ENCODE assay signal across 19 cellular contexts in genomic region chr13:101401196-101401595, GRCh38. TPM values are rescaled to one million over a fixed set of nuclear protein-coding genes. Genes with fewer than 3 reads are reported as not detected.
DNase-seq lines count a peak whose midpoint lies in the region; ATAC-seq and TF ChIP-seq lines count a peak whose summit lies in the region.
"Had no signal": no experiment of that assay in that cellular context is flagged by ENCODE, and none has a peak within 500 bp of the region (broad histone marks: within the 10 kb centered on the region; RNA-seq: fewer than 3 reads in every experiment).

No MANE protein-coding gene starts in this region.

- peaks cover 48% of the 10 kb centered on the region for H3K4me1 ChIP-seq in GM23248 (ENCODE audit: insufficient read depth)
- peaks cover 6% of the 10 kb centered on the region for H3K4me1 ChIP-seq in smooth muscle cell (ENCODE audit: low read depth)
- H3K4me1 ChIP-seq: BLaER1 had no signal

- TF ChIP-seq CTCF in smooth muscle cell (IDR thresholded peaks at IDR 0.05; ENCODE audit: borderline replicate concordance, insufficient read depth, poor library complexity, severe bottlenecking) (no peak), omental fat pad (IDR thresholded peaks at IDR 0.05) (no peak), natural killer cell (IDR thresholded peaks at IDR 0.05) (no peak)

- H3K4me2 ChIP-seq in GM23248 (ENCODE audit: unreplicated experiment): peak overlapping the region; percentile 66
- peak overlapping the region; percentile 15 for H3K4me2 ChIP-seq in smooth muscle cell
- H3K4me2 ChIP-seq: BLaER1, GM23338 had no signal

- H3K27ac ChIP-seq in GM23248 (no peak overlapping the region), smooth muscle cell (ENCODE audit: low read depth) (no peak overlapping the region)
- H3K27ac ChIP-seq: BLaER1 had no signal

- H3K9me2 ChIP-seq in GM23248 (ENCODE audit: insufficient read depth): no peaks in the 10 kb centered on the region

- no peaks in the 10 kb centered on the region for H3K9me3 ChIP-seq in GM23248 (ENCODE audit: low read depth)
- no peaks in the 10 kb centered on the region for H3K9me3 ChIP-seq in smooth muscle cell (replicated peaks; ENCODE audit: low read depth)
- H3K9me3 ChIP-seq: BLaER1 had no signal

- no peak overlapping the region for H3K27ac Mint-ChIP-seq in natural killer cell
- H3K27ac Mint-ChIP-seq: CD14-positive monocyte; CD8-positive, alpha-beta T cell; GM23338 had no signal

- peak; percentile 67 for DNase-seq in EH (ENCODE audit: low read depth)
- DNase-seq in GM23248: peak; percentile 57
- DNase-seq in RPMI7951 (ENCODE audit: low read depth): peak; percentile 47
- no peak for DNase-seq in smooth muscle cell (lab: John Stamatoyannopoulos, UW; ENCODE audit: unreplicated experiment)
- DNase-seq in omental fat pad (ENCODE audit: low spot score): no peak
- DNase-seq in natural killer cell: no peak
- DNase-seq: 8988T; Calu3; CD8-positive, alpha-beta T cell; DMS79 treated with DMSO at 0.1 percent for 48 hours; GDM1; H7 had no signal

- no peaks in the 10 kb centered on the region for H3K4me1 Mint-ChIP-seq in natural killer cell
- H3K4me1 Mint-ChIP-seq: CD14-positive monocyte, IgD-negative memory B cell had no signal

- ATAC-seq in omental fat pad (ENCODE audit: low FRiP score): no peak
- no peak for ATAC-seq in natural killer cell
- no peak for ATAC-seq in HG03139 (IDR thresholded peaks at IDR 0.05; ENCODE audit: unreplicated experiment)
- ATAC-seq: CD8-positive, alpha-beta T cell; GM23338; HCT116; HepG2 had no signal

- WGBS in GM23248 (ENCODE audit: low coverage in 1 of 2, low lambda C conversion rate in 2 of 2, missing lambda C conversion rate in 2 of 2), 2 experiments: 95 to 96% methylated on average over 1 of the region's 1 CpG
- WGBS in smooth muscle cell (ENCODE audit: low lambda C conversion rate): 88% methylated on average over 1 of the region's 1 CpG

- in situ Hi-C loops in GM23248 (cut with MboI): no loop called here

- intact Hi-C loops in natural killer cell (cut with micrococcal nuclease): no loop called here

- no peak overlapping the region for H3K9ac ChIP-seq in GM23248
- H3K9ac ChIP-seq in smooth muscle cell (ENCODE audit: low read depth): no peak overlapping the region
- H3K9ac ChIP-seq: BLaER1 had no signal

- H3K36me3 Mint-ChIP-seq in natural killer cell: no peaks in the 10 kb centered on the region
- H3K36me3 Mint-ChIP-seq: CD14-positive monocyte; CD8-positive, alpha-beta T cell; IgD-negative memory B cell had no signal

- H3K4me3 Mint-ChIP-seq in natural killer cell: no peak overlapping the region
- H3K4me3 Mint-ChIP-seq: CD14-positive monocyte; CD8-positive, alpha-beta T cell; GM23338; IgD-negative memory B cell had no signal

- H3K4me3 ChIP-seq in GM23248 (no peak overlapping the region), smooth muscle cell (no peak overlapping the region)
- H3K4me3 ChIP-seq: BLaER1, GM23338 had no signal

- peaks cover 0 to 3% of the 10 kb centered on the region in 2 donors for H3K27me3 Mint-ChIP-seq in natural killer cell (ENCODE audit: low read depth in 2 of 2)
- H3K27me3 Mint-ChIP-seq: IgD-negative memory B cell had no signal

- H3K27me3 ChIP-seq in GM23248 (replicated peaks; ENCODE audit: insufficient read depth) (no peaks in the 10 kb centered on the region), smooth muscle cell (ENCODE audit: low read depth) (no peaks in the 10 kb centered on the region)
- H3K27me3 ChIP-seq: BLaER1 had no signal

- H3F3A ChIP-seq in GM23248 (ENCODE audit: insufficient read depth) (peaks cover 25% of the 10 kb centered on the region), smooth muscle cell (ENCODE audit: low read depth) (no peaks in the 10 kb centered on the region)

- H3K36me3 ChIP-seq in GM23248 (ENCODE audit: low read depth): no peaks in the 10 kb centered on the region
- no peaks in the 10 kb centered on the region for H3K36me3 ChIP-seq in smooth muscle cell (ENCODE audit: low read depth)
- H3K36me3 ChIP-seq: BLaER1 had no signal

- H4K20me1 ChIP-seq in GM23248 (ENCODE audit: insufficient read depth) (no peaks in the 10 kb centered on the region), smooth muscle cell (ENCODE audit: low read depth) (no peaks in the 10 kb centered on the region)
- H4K20me1 ChIP-seq: BLaER1 had no signal

- peaks cover 5 to 9% of the 10 kb centered on the region in 2 donors for H3K9me3 Mint-ChIP-seq in natural killer cell
- H3K9me3 Mint-ChIP-seq: CD14-positive monocyte; CD8-positive, alpha-beta T cell; GM23338 had no signal

- no peaks in the 10 kb centered on the region for H3K79me2 ChIP-seq in GM23248 (ENCODE audit: insufficient read depth)
- no peaks in the 10 kb centered on the region for H3K79me2 ChIP-seq in smooth muscle cell (ENCODE audit: low read depth)

- no peak overlapping the region for H2AFZ ChIP-seq in GM23248
- no peak overlapping the region for H2AFZ ChIP-seq in smooth muscle cell (ENCODE audit: low read depth)

RNA-seq across cellular contexts. Expression of gene NALCN, which starts 15.1 kb away (rescaled TPM):
- 3.6 and 3.9 TPM in 2 replicates for total RNA-seq in GM23248 (2014; rRNA removed; shearing (Covaris generic))
- polyA plus RNA-seq in GM23248 (2016; fragmentation: Nextera tagmentation; extraction: Ambion mirVana): 3.1 and 3.5 TPM in 2 replicates
- total RNA-seq in RPMI7951 (2014; rRNA removed; shearing (Covaris generic)): 2.9 and 3.2 TPM in 2 replicates
- total RNA-seq in smooth muscle cell: 6.0 and 7.3 TPM in 2 replicates
- 3.2 and 4.1 TPM in 2 replicates for polyA plus RNA-seq in smooth muscle cell
- under 1 TPM; 0.28 to 0.84 (median 0.38) TPM for total RNA-seq in omental fat pad
- total RNA-seq in natural killer cell: not detected
- total RNA-seq: CD8-positive, alpha-beta T cell; HepG2 had no signal
- polyA plus RNA-seq: CD14-positive monocyte, HepG2, IgD-negative memory B cell had no signal

RNA-seq across cellular contexts. Expression of gene ITGBL1, which starts 51.3 kb away (rescaled TPM):
- 459 and 462 TPM in 2 replicates for total RNA-seq in GM23248 (2014; rRNA removed; shearing (Covaris generic))
- polyA plus RNA-seq in GM23248 (2016; fragmentation: Nextera tagmentation; extraction: Ambion mirVana) (332 and 336 TPM in 2 replicates), smooth muscle cell (0.29 TPM in 1 of 2 replicates, not detected in the other)
- 57.1 and 69.0 TPM in 2 replicates for total RNA-seq in RPMI7951 (2014; rRNA removed; shearing (Covaris generic))
- total RNA-seq in smooth muscle cell (0.36 TPM in 1 of 2 replicates, not detected in the other), omental fat pad (1 to 10 TPM; 1.3 to 3.5 (median 2.4) TPM), natural killer cell (not detected)
- total RNA-seq: Calu3; CD8-positive, alpha-beta T cell; GM23338 had no signal
- polyA plus RNA-seq: CD14-positive monocyte, HepG2, IgD-negative memory B cell had no signal

Comparison
In these comparisons a context has a peak if more than half of its experiments do, and no peak if none do; other contexts are left out.
1. DNase-seq: peak in EH (single experiment), GM23248 (single experiment) and RPMI7951 (single experiment); none in smooth muscle cell (single experiment), omental fat pad (single experiment) and natural killer cell (single experiment).
2. RNA of gene ITGBL1, which starts 51.3 kb away (total RNA-seq): 459 to 462 TPM in GM23248 and 57.1 to 69.0 TPM in RPMI7951; 1.3 to 3.5 TPM in omental fat pad, 0.36 TPM in smooth muscle cell and not detected in natural killer cell; every median in the first group is over 10 times any median in the second.